8 cellular contexts compared by ENCODE assay signal in genomic region chr10:46544989-46545791, GRCh38. TPM values are rescaled to one million over a fixed set of nuclear protein-coding genes. Genes with fewer than 3 reads are reported as not detected.
DNase-seq lines count a peak whose midpoint lies in the region; ATAC-seq, FAIRE-seq and TF ChIP-seq lines count a peak whose summit lies in the region.

No MANE protein-coding gene starts in this region.

- no peak overlapping the region for H3K27ac Mint-ChIP-seq in CD4-positive, CD25-positive, alpha-beta regulatory T cell
- H3K27ac Mint-ChIP-seq in HFFc6, result no peak overlapping the region

- H3K4me1 Mint-ChIP-seq in CD4-positive, CD25-positive, alpha-beta regulatory T cell, result peaks cover 0 to 5% (median 1%) of the 10 kb centered on the region in 4 donors
- peaks cover 7% of the 10 kb centered on the region for H3K4me1 Mint-ChIP-seq in HFFc6 (ENCODE audit: low read depth)

- no peaks in the 10 kb centered on the region for H3K36me3 Mint-ChIP-seq in CD4-positive, CD25-positive, alpha-beta regulatory T cell
- no peaks in the 10 kb centered on the region for H3K36me3 Mint-ChIP-seq in HFFc6 (ENCODE audit: low read depth)

- H3K27ac ChIP-seq in CD4-positive, CD25-positive, alpha-beta regulatory T cell (ENCODE audit: insufficient read depth, low read length, poor library complexity, severe bottlenecking), result no peak overlapping the region

- no peak overlapping the region for H3K4me3 ChIP-seq in CD4-positive, CD25-positive, alpha-beta regulatory T cell (ENCODE audit: low read depth, low read length)

- FAIRE-seq in RCC 7860 (lab: Jason Lieb, UNC), result no peak

- ATAC-seq in CD4-positive, CD25-positive, alpha-beta regulatory T cell (ENCODE audit: low read depth in 2 of 2), result no peak
- ATAC-seq in left lobe of liver (peak; percentile 6), GM21786 (IDR thresholded peaks at IDR 0.05; ENCODE audit: unreplicated experiment) (no peak)

- H3K36me3 ChIP-seq in CD4-positive, CD25-positive, alpha-beta regulatory T cell (ENCODE audit: control insufficient read depth, insufficient read depth, low read length), result no peaks in the 10 kb centered on the region

- H3K4me1 ChIP-seq in CD4-positive, CD25-positive, alpha-beta regulatory T cell (ENCODE audit: control insufficient read depth, insufficient read depth, low read length, poor library complexity, severe bottlenecking), result no peaks in the 10 kb centered on the region

- H3K9me3 ChIP-seq in CD4-positive, CD25-positive, alpha-beta regulatory T cell (ENCODE audit: control insufficient read depth in 2 of 2, low read length in 2 of 2), result no peaks in the 10 kb centered on the region

- H3K4me3 Mint-ChIP-seq in CD4-positive, CD25-positive, alpha-beta regulatory T cell, result no peak overlapping the region
- no peak overlapping the region for H3K4me3 Mint-ChIP-seq in HFFc6

- DNase-seq in CD4-positive, CD25-positive, alpha-beta regulatory T cell, result peak in 2 of 3 donors; percentile 0 to 20
- DNase-seq in HFFc6 (peak; percentile 56), amniotic epithelial cell (ENCODE audit: low read depth) (peak; percentile 28), left lobe of liver (ENCODE audit: low spot score) (peak; percentile 50), RCC 7860 (ENCODE audit: low spot score) (no peak), COR-L47 (lab: John Stamatoyannopoulos, UW) (no peak), NCI-H748 treated with DMSO at 0.1 percent for 48 hours (lab: John Stamatoyannopoulos, UW) (no peak)

- H3K27me3 ChIP-seq in CD4-positive, CD25-positive, alpha-beta regulatory T cell (ENCODE audit: control insufficient read depth, insufficient read depth, low read length), result peaks cover 3% of the 10 kb centered on the region

- peak; percentile 85 for TF ChIP-seq CTCF in HFFc6 (IDR thresholded peaks at IDR 0.05)

- peaks cover 22% of the 10 kb centered on the region for H3K27me3 Mint-ChIP-seq in CD4-positive, CD25-positive, alpha-beta regulatory T cell
- H3K27me3 Mint-ChIP-seq in HFFc6 (ENCODE audit: insufficient read depth), result peaks cover 27% of the 10 kb centered on the region

- peaks cover 0 to 2% (median 0%) of the 10 kb centered on the region in 7 donors for H3K9me3 Mint-ChIP-seq in CD4-positive, CD25-positive, alpha-beta regulatory T cell
- no peaks in the 10 kb centered on the region for H3K9me3 Mint-ChIP-seq in HFFc6

RNA-seq across cellular contexts. Expression of gene GPRIN2, which starts 11.3 kb away (rescaled TPM):
- total RNA-seq in CD4-positive, CD25-positive, alpha-beta regulatory T cell, result not detected
- not detected for polyA plus RNA-seq in CD4-positive, CD25-positive, alpha-beta regulatory T cell
- not detected for total RNA-seq in HFFc6 (2021; fragmentation: NEBNext Ultra II Directional; extraction: Animal tissue kit (Norgen Biotek cat#: 25700))
- 1.1 TPM for total RNA-seq in left lobe of liver

RNA-seq across cellular contexts. Expression of gene SYT15, which starts 33.7 kb away (rescaled TPM):
- total RNA-seq in CD4-positive, CD25-positive, alpha-beta regulatory T cell, result 0.67 TPM
- under 1 TPM in 3 of 4 donors, not detected in 1; 0.09 to 0.20 (median 0.13) TPM for polyA plus RNA-seq in CD4-positive, CD25-positive, alpha-beta regulatory T cell
- 1 to 10 TPM in 4 of 6 experiments, under 1 TPM in 2; 0.31 to 3.7 (median 2.9) TPM for total RNA-seq in HFFc6 (2021; fragmentation: NEBNext Ultra II Directional; extraction: Animal tissue kit (Norgen Biotek cat#: 25700))
- total RNA-seq in left lobe of liver, result 0.65 TPM

Comparison
In these comparisons a context has a peak if more than half of its experiments do, and no peak if none do; other contexts are left out.
1. DNase-seq: peak in CD4-positive, CD25-positive, alpha-beta regulatory T cell (2 of 3), HFFc6 (single experiment), amniotic epithelial cell (single experiment) and left lobe of liver (single experiment); none in RCC 7860 (single experiment), COR-L47 (single experiment) and NCI-H748 treated with DMSO at 0.1 percent for 48 hours (single experiment).